ENCODE assay signal across 8 cellular contexts in the genomic region with DNA sequence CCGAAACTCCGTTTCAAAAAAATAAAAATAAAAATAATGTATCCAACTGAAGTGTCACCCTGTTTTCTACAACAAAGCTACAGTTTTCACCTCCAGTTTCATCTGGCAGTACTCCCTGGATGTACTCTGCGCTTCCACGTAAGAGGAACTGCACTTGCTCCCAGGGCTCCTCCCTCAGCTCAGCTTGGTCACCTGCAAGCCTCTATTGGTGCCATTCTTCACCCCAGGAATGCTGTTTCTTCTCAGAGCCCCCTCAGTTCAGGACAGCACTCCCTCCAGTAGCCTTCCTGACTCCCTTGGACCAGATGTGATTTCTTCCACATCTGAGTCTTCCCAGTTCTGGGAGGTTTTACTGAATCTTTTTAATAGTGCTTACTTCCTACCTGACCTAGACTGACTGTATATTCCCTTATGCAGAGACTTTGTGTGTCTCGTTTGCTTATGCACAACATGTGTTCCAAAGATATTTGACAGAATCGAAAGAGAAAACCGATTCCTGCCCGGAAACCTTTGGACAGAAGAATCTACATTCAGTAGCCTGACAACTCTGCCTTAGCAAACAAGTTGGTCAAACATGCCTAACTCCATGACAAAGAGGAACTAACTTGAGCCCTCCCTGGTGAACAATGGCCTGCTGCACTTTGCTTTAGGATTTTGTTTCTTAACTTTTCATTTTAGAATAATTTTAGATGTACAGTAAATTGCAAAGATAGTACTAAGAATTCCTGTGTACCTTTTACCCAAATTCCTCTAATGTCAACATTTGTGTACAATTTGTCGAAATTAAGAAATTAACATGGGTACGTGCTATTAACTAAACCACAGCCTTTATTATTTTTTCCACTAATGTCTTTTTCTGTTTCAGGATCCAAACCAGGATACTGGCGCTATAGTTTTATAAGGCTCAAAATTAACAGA. TPM values are rescaled to one million over a fixed set of nuclear protein-coding genes. Genes with fewer than 3 reads are reported as not detected.
DNase-seq lines count a peak whose midpoint lies in the region; ATAC-seq and TF ChIP-seq lines count a peak whose summit lies in the region.

No MANE protein-coding gene starts in this region.

- H3K36me3 Mint-ChIP-seq in activated naive CD8-positive, alpha-beta T cell treated with anti-CD3 and anti-CD28 coated beads, Interleukin-2, amount 50 U/mL, for 24 hours (ENCODE audit: low read depth): peaks cover 2% of the 10 kb centered on the region

- H3K9me3 ChIP-seq in tibial nerve: no peaks in the 10 kb centered on the region

- H3K4me1 ChIP-seq in tibial nerve: peaks cover 0 to 27% (median 0%) of the 10 kb centered on the region in 4 donors

- DNase-seq in BJ (ENCODE audit: low read depth) (no peak), KBM-7 (peak; percentile 57), left kidney (ENCODE audit: low read depth, low spot score) (peak; percentile 21), tibial nerve (ENCODE audit: low spot score in 2 of 2) (no peak), DMS114 treated with DMSO at 0.1 percent for 48 hours (lab: John Stamatoyannopoulos, UW; ENCODE audit: unreplicated experiment) (no peak), hippocampal formation (lab: John Stamatoyannopoulos, UW) (no peak)
- DNase-seq in activated naive CD8-positive, alpha-beta T cell treated with anti-CD3 and anti-CD28 coated beads, Interleukin-2, amount 50 U/mL, for 24 hours: no peak

- peaks cover 3% of the 10 kb centered on the region for H3K9me3 Mint-ChIP-seq in activated naive CD8-positive, alpha-beta T cell treated with anti-CD3 and anti-CD28 coated beads, Interleukin-2, amount 50 U/mL, for 24 hours

- H3K4me3 ChIP-seq in BJ (ENCODE audit: low read depth, low read length): peak overlapping the region; percentile 65
- H3K4me3 ChIP-seq in tibial nerve: peak overlapping the region; percentile 36 to 69 (median 64)

- POLR2A ChIA-PET in BJ (lab: Charles Lee): interaction anchor here (0.5 kb wide), 1 partner anchor 8 kb away, joined by 4 read pairs; no protein-coding TSS in a partner anchor

- TF ChIP-seq CTCF in BJ (IDR thresholded peaks at IDR 0.05; ENCODE audit: insufficient read depth, low read depth, low read length) (no peak), tibial nerve (IDR thresholded peaks at IDR 0.05) (no peak)

- H3K4me3 Mint-ChIP-seq in activated naive CD8-positive, alpha-beta T cell treated with anti-CD3 and anti-CD28 coated beads, Interleukin-2, amount 50 U/mL, for 24 hours: peak overlapping the region; percentile 85

- no peak for ATAC-seq in activated naive CD8-positive, alpha-beta T cell treated with anti-CD3 and anti-CD28 coated beads, Interleukin-2, amount 50 U/mL, for 24 hours
- no peak for ATAC-seq in HG03175 (IDR thresholded peaks at IDR 0.05; ENCODE audit: unreplicated experiment)

- H3K27me3 Mint-ChIP-seq in activated naive CD8-positive, alpha-beta T cell treated with anti-CD3 and anti-CD28 coated beads, Interleukin-2, amount 50 U/mL, for 24 hours: no peaks in the 10 kb centered on the region

- in situ Hi-C loops in KBM-7 (cut with MboI; ENCODE audit: low pct_unique_long_range_greater_than_20kb, low sequenced_read_pairs): loop anchor here (25.0 kb wide), 1 partner anchor 244 kb away; the partner anchor contains the start of gene SLC30A5

- no peak for TF ChIP-seq POLR2A in tibial nerve (IDR thresholded peaks at IDR 0.05)

- peaks cover 21% of the 10 kb centered on the region for H3K4me1 Mint-ChIP-seq in activated naive CD8-positive, alpha-beta T cell treated with anti-CD3 and anti-CD28 coated beads, Interleukin-2, amount 50 U/mL, for 24 hours

- peak overlapping the region; percentile 3 to 79 (median 62) for H3K27ac ChIP-seq in tibial nerve

- CTCF ChIA-PET in BJ (lab: Yijun Ruan, JAX): interaction anchor here (0.9 to 1.0 kb wide), 2 partner anchors 15 to 289 kb away, joined by 3 read pairs; no protein-coding TSS in a partner anchor

- H3K36me3 ChIP-seq in BJ (ENCODE audit: control insufficient read depth, insufficient read depth, low read length): no peaks in the 10 kb centered on the region
- no peaks in the 10 kb centered on the region for H3K36me3 ChIP-seq in tibial nerve

- peak overlapping the region; percentile 95 for H3K27ac Mint-ChIP-seq in activated naive CD8-positive, alpha-beta T cell treated with anti-CD3 and anti-CD28 coated beads, Interleukin-2, amount 50 U/mL, for 24 hours

- TF ChIP-seq EP300 in tibial nerve (IDR thresholded peaks at IDR 0.05): no peak

- no peaks in the 10 kb centered on the region for H3K27me3 ChIP-seq in BJ (ENCODE audit: control insufficient read depth, insufficient read depth, low read length)
- no peaks in the 10 kb centered on the region for H3K27me3 ChIP-seq in tibial nerve

- 64 to 77% methylated on average over 11 of the region's 11 CpGs for WGBS in tibial nerve, 2 donors

RNA-seq across cellular contexts. Expression of gene CCDC125, which starts 0.8 kb away (rescaled TPM):
- 1.8 and 3.1 TPM in 2 replicates for polyA plus RNA-seq in BJ (2011; rRNA removed)
- 1.4 and 2.0 TPM in 2 replicates for polyA minus RNA-seq in BJ (2011; rRNA and poly(A)+ RNA removed)
- total RNA-seq in tibial nerve: 10 to 100 TPM in 2 of 4 donors, 1 to 10 TPM in 2; 5.7 to 10.3 (median 8.3) TPM

RNA-seq across cellular contexts. Expression of gene AK6, which starts 37.5 kb away (rescaled TPM):
- 11.6 and 39.9 TPM in 2 replicates for polyA plus RNA-seq in BJ (2011; rRNA removed)
- polyA minus RNA-seq in BJ (2011; rRNA and poly(A)+ RNA removed): 2.2 and 5.6 TPM in 2 replicates
- total RNA-seq in tibial nerve: 10 to 100 TPM in 2 of 4 donors, 1 to 10 TPM in 2; 8.4 to 40.8 (median 15.3) TPM

RNA-seq across cellular contexts. Expression of gene TAF9, which starts 37.5 kb away (rescaled TPM):
- 76.4 and 140 TPM in 2 replicates for polyA plus RNA-seq in BJ (2011; rRNA removed)
- polyA minus RNA-seq in BJ (2011; rRNA and poly(A)+ RNA removed): 20.5 and 24.8 TPM in 2 replicates
- total RNA-seq in tibial nerve: 10 to 100 TPM; 17.7 to 40.9 (median 29.8) TPM

RNA-seq across cellular contexts. Expression of gene RAD17, which starts 37.8 kb away (rescaled TPM):
- polyA plus RNA-seq in BJ (2011; rRNA removed): 18.0 and 23.2 TPM in 2 replicates
- 13.5 and 18.3 TPM in 2 replicates for polyA minus RNA-seq in BJ (2011; rRNA and poly(A)+ RNA removed)
- 10 to 100 TPM; 11.4 to 27.8 (median 19.0) TPM for total RNA-seq in tibial nerve

Comparison
In these comparisons a context has a peak if more than half of its experiments do, and no peak if none do; other contexts are left out.
1. DNase-seq: peak in KBM-7 (single experiment) and left kidney (single experiment); none in BJ (single experiment), activated naive CD8-positive, alpha-beta T cell treated with anti-CD3 and anti-CD28 coated beads, Interleukin-2, amount 50 U/mL, for 24 hours (single experiment), tibial nerve (0 of 2), DMS114 treated with DMSO at 0.1 percent for 48 hours (single experiment) and hippocampal formation (0 of 2).